Comparison of ENCODE assay signal across 1 cellular context in the genomic region with DNA sequence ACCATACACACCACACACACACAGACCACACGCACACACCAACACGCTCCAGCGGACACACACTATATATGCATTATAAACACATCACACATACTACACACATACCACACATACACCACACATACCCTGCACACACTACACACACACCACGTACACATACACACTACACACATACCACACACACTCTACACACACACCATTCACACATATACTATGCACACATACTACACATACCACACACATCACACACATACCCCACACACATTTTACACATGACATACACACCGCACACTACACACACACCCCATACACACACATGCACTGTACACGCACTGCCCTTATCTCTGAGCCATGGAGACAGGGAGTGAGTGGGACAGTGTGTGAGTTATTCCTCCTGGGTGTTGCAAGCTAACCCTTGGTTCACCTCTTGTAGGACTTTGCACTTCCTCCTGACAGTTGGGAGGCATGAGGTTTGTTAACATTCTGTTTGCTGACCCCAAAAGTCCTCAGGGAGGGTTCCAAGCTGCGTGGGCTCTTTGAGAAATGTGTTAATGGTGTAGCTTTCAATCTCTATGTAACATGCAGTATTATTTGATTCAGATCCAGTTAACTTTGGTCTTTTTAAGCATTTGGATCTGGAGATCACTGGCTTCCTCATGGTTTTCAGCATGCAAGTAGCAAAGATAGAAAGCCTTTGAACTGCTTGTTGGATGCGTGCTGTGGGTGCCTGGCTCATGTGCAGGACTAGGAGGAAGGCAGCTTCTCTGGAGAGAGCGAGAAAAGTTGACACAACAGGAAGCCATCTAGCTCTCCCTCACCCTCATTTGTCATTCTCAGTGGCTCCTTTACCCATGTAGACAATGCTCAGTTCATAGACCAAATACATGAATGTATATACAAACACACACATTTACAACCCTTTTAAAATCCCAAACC.
TF ChIP-seq lines count a peak whose summit lies in the region.

No MANE protein-coding gene starts in this region.

TF ChIP-seq in liver, 16 proteins besides CTCF, POLR2A, EP300 and RAD21 (continued from another document):
- TF ChIP-seq, protein P1, sequence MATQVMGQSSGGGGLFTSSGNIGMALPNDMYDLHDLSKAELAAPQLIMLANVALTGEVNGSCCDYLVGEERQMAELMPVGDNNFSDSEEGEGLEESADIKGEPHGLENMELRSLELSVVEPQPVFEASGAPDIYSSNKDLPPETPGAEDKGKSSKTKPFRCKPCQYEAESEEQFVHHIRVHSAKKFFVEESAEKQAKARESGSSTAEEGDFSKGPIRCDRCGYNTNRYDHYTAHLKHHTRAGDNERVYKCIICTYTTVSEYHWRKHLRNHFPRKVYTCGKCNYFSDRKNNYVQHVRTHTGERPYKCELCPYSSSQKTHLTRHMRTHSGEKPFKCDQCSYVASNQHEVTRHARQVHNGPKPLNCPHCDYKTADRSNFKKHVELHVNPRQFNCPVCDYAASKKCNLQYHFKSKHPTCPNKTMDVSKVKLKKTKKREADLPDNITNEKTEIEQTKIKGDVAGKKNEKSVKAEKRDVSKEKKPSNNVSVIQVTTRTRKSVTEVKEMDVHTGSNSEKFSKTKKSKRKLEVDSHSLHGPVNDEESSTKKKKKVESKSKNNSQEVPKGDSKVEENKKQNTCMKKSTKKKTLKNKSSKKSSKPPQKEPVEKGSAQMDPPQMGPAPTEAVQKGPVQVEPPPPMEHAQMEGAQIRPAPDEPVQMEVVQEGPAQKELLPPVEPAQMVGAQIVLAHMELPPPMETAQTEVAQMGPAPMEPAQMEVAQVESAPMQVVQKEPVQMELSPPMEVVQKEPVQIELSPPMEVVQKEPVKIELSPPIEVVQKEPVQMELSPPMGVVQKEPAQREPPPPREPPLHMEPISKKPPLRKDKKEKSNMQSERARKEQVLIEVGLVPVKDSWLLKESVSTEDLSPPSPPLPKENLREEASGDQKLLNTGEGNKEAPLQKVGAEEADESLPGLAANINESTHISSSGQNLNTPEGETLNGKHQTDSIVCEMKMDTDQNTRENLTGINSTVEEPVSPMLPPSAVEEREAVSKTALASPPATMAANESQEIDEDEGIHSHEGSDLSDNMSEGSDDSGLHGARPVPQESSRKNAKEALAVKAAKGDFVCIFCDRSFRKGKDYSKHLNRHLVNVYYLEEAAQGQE (IDR thresholded peaks at IDR 0.05), result no peak
- TF ChIP-seq, protein P2, sequence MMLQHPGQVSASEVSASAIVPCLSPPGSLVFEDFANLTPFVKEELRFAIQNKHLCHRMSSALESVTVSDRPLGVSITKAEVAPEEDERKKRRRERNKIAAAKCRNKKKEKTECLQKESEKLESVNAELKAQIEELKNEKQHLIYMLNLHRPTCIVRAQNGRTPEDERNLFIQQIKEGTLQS (IDR thresholded peaks at IDR 0.05), result no peak
- TF ChIP-seq JUND (IDR thresholded peaks at IDR 0.05) (no peak), HNF4G (IDR thresholded peaks at IDR 0.05) (no peak)
